8 cellular contexts compared by ENCODE assay signal in genomic region chr5:116572375-116573278, GRCh38. TPM values are rescaled to one million over a fixed set of nuclear protein-coding genes. Genes with fewer than 3 reads are reported as not detected.
A peak's percentile ranks its signal among the peaks of the same experiment; 100 is the strongest.
DNase-seq lines count a peak whose midpoint lies in the region; ATAC-seq, FAIRE-seq and TF ChIP-seq lines count a peak whose summit lies in the region.

No MANE protein-coding gene starts in this region.

- H3K79me2 ChIP-seq in PC-3 (ENCODE audit: low read length), result no peaks in the 10 kb centered on the region
- H3K79me2 ChIP-seq in neural cell (replicated peaks; ENCODE audit: insufficient read depth, low read length), result peaks cover 55% of the 10 kb centered on the region
- no peaks in the 10 kb centered on the region for H3K79me2 ChIP-seq in MM.1S (ENCODE audit: low read length)

- TF ChIP-seq CTCF in GM06990 (IDR thresholded peaks at IDR 0.05; ENCODE audit: insufficient read depth, low read length, poor library complexity, severe bottlenecking) (no peak), PC-3 (conservative IDR thresholded peaks at IDR 0.05; ENCODE audit: low read depth, low read length) (no peak), foreskin fibroblast (IDR thresholded peaks at IDR 0.05; ENCODE audit: low read depth, low read length) (no peak), neural cell (IDR thresholded peaks at IDR 0.05; ENCODE audit: poor library complexity, severe bottlenecking) (no peak), MM.1S (IDR thresholded peaks at IDR 0.05; ENCODE audit: low read length) (no peak)

- H3K27me3 ChIP-seq in GM06990 (replicated peaks; ENCODE audit: control insufficient read depth, insufficient read depth, low read length), result peaks cover 10% of the 10 kb centered on the region
- peaks cover 57% of the 10 kb centered on the region for H3K27me3 ChIP-seq in PC-3 (ENCODE audit: low read length)
- H3K27me3 ChIP-seq in neural cell (ENCODE audit: insufficient read depth, low read depth, low read length), result peaks cover 47% of the 10 kb centered on the region
- H3K27me3 ChIP-seq in MM.1S (replicated peaks; ENCODE audit: insufficient read depth, low read length), result peaks cover 17% of the 10 kb centered on the region

- TF ChIP-seq RAD21 in neural cell (conservative IDR thresholded peaks at IDR 0.05), result no peak

- H4K20me1 ChIP-seq in PC-3 (ENCODE audit: low read length) (no peaks in the 10 kb centered on the region), neural cell (ENCODE audit: insufficient read depth) (no peaks in the 10 kb centered on the region), MM.1S (ENCODE audit: insufficient read depth, low read length) (no peaks in the 10 kb centered on the region)

- H3K27ac ChIP-seq in PC-3 (ENCODE audit: low read length) (no peak overlapping the region), neural cell (ENCODE audit: low read length) (peak overlapping the region; percentile 52), MM.1S (ENCODE audit: low read length) (no peak overlapping the region)

- FAIRE-seq in urothelium cell line (lab: Jason Lieb, UNC), result no peak

- TF ChIP-seq EP300 in neural cell (conservative IDR thresholded peaks at IDR 0.05; ENCODE audit: poor library complexity, severe bottlenecking), result no peak

- H3K4me2 ChIP-seq in PC-3 (ENCODE audit: low read length) (peak overlapping the region; percentile 92), neural cell (ENCODE audit: low read length) (peak overlapping the region; percentile 54), MM.1S (ENCODE audit: low read depth, low read length) (no peak overlapping the region)

- H3K36me3 ChIP-seq in GM06990 (ENCODE audit: control insufficient read depth, insufficient read depth, low read length), result no peaks in the 10 kb centered on the region
- no peaks in the 10 kb centered on the region for H3K36me3 ChIP-seq in PC-3 (ENCODE audit: low read depth, low read length)
- no peaks in the 10 kb centered on the region for H3K36me3 ChIP-seq in neural cell (ENCODE audit: insufficient read depth, low read length)
- H3K36me3 ChIP-seq in MM.1S (replicated peaks; ENCODE audit: insufficient read depth, low read length), result no peaks in the 10 kb centered on the region

- H3K9me2 ChIP-seq in PC-3 (replicated peaks; ENCODE audit: low read length) (no peaks in the 10 kb centered on the region), neural cell (ENCODE audit: insufficient read depth, low read length) (no peaks in the 10 kb centered on the region), MM.1S (replicated peaks; ENCODE audit: insufficient read depth, low read length) (no peaks in the 10 kb centered on the region)

- ATAC-seq in PC-3 (peak; percentile 11; the same call in 1 of the 2 replicates), GM19324 (IDR thresholded peaks at IDR 0.05; ENCODE audit: low FRiP score, unreplicated experiment) (no peak)

- H3K4me3 ChIP-seq in GM06990 (replicated peaks; ENCODE audit: low read depth, low read length), result peak overlapping the region; percentile 7; the same call in 1 of the 2 replicates
- H3K4me3 ChIP-seq in PC-3 (ENCODE audit: low read length), result peak overlapping the region; percentile 68
- H3K4me3 ChIP-seq in foreskin fibroblast (ENCODE audit: low read depth in 1 of 2, low read length in 2 of 2), result peak overlapping the region; percentile 1 to 80
- peak overlapping the region; percentile 79 for H3K4me3 ChIP-seq in neural cell (ENCODE audit: low read length)
- H3K4me3 ChIP-seq in MM.1S (ENCODE audit: low read length), result no peak overlapping the region

- BruUV-seq in PC-3 (replicated peaks; lab: Mats Ljungman, UMichigan), result no TSS peak

- intact Hi-C loops in PC-3 (cut with micrococcal nuclease), result loop anchor here (5.0 kb wide), 1 partner anchor 435 kb away; no protein-coding TSS in a partner anchor

- H2AFZ ChIP-seq in PC-3 (ENCODE audit: low read length) (peak overlapping the region; percentile 69), neural cell (ENCODE audit: low read depth, low read length) (no peak overlapping the region), MM.1S (ENCODE audit: low read length) (no peak overlapping the region)

- H3K9ac ChIP-seq in PC-3 (ENCODE audit: low read length) (no peak overlapping the region), neural cell (ENCODE audit: low read length) (peak overlapping the region; percentile 59), MM.1S (ENCODE audit: low read length) (no peak overlapping the region)

- CTCF ChIA-PET in PC-3 (lab: Charles Lee), result no interaction called here

- POLR2A ChIA-PET in PC-3 (lab: Charles Lee; ENCODE audit: unreplicated experiment), result no interaction called here

- DNase-seq in GM06990 (ENCODE audit: extremely low read depth, insufficient read length), result peak; percentile 17
- no peak for DNase-seq in PC-3
- DNase-seq in foreskin fibroblast, result peak in 1 of 2 donors; percentile 30
- no peak for DNase-seq in MM.1S
- DNase-seq in urothelium cell line (ENCODE audit: low spot score), result no peak
- no peak for DNase-seq in SIG-M5 treated with dmso at 0.1 percent for 504 hours (lab: John Stamatoyannopoulos, UW; ENCODE audit: unreplicated experiment)

- H3K4me1 ChIP-seq in PC-3 (ENCODE audit: insufficient read depth, low read length) (peaks cover 11% of the 10 kb centered on the region; the same call in 1 of the 2 replicates), MM.1S (ENCODE audit: low read length) (peaks cover 8% of the 10 kb centered on the region; the same call in 1 of the 2 replicates)

- no peaks in the 10 kb centered on the region for H3F3A ChIP-seq in PC-3 (ENCODE audit: low read length, unreplicated experiment)
- H3F3A ChIP-seq in neural cell (ENCODE audit: insufficient read depth, low read length, poor library complexity, severe bottlenecking), result peaks cover 5% of the 10 kb centered on the region
- H3F3A ChIP-seq in MM.1S (ENCODE audit: insufficient read depth, low read length), result peaks cover 14% of the 10 kb centered on the region

- H3K9me3 ChIP-seq in PC-3 (ENCODE audit: low read length) (no peaks in the 10 kb centered on the region), neural cell (ENCODE audit: low read length) (no peaks in the 10 kb centered on the region), MM.1S (replicated peaks; ENCODE audit: insufficient read depth, low read length) (no peaks in the 10 kb centered on the region)

TF ChIP-seq in neural cell, 6 proteins besides CTCF, POLR2A, EP300 and RAD21:
- TF ChIP-seq, protein P1, sequence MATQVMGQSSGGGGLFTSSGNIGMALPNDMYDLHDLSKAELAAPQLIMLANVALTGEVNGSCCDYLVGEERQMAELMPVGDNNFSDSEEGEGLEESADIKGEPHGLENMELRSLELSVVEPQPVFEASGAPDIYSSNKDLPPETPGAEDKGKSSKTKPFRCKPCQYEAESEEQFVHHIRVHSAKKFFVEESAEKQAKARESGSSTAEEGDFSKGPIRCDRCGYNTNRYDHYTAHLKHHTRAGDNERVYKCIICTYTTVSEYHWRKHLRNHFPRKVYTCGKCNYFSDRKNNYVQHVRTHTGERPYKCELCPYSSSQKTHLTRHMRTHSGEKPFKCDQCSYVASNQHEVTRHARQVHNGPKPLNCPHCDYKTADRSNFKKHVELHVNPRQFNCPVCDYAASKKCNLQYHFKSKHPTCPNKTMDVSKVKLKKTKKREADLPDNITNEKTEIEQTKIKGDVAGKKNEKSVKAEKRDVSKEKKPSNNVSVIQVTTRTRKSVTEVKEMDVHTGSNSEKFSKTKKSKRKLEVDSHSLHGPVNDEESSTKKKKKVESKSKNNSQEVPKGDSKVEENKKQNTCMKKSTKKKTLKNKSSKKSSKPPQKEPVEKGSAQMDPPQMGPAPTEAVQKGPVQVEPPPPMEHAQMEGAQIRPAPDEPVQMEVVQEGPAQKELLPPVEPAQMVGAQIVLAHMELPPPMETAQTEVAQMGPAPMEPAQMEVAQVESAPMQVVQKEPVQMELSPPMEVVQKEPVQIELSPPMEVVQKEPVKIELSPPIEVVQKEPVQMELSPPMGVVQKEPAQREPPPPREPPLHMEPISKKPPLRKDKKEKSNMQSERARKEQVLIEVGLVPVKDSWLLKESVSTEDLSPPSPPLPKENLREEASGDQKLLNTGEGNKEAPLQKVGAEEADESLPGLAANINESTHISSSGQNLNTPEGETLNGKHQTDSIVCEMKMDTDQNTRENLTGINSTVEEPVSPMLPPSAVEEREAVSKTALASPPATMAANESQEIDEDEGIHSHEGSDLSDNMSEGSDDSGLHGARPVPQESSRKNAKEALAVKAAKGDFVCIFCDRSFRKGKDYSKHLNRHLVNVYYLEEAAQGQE (IDR thresholded peaks at IDR 0.05; ENCODE audit: borderline replicate concordance), result no peak
- TF ChIP-seq SMC3 (conservative IDR thresholded peaks at IDR 0.05; ENCODE audit: poor library complexity) (no peak), MXI1 (conservative IDR thresholded peaks at IDR 0.05; ENCODE audit: poor library complexity, severe bottlenecking) (peak; percentile 53), POLR2AphosphoS5 (IDR thresholded peaks at IDR 0.05) (peak; percentile 26), TAF1 (IDR thresholded peaks at IDR 0.05; ENCODE audit: low read depth) (no peak)

RNA-seq across cellular contexts. Expression of gene SEMA6A, which starts 2.0 kb away (rescaled TPM):
- not detected in 2 replicates for total RNA-seq in PC-3 (2014; rRNA removed)
- polyA plus RNA-seq in neural cell, result 6.5 and 6.6 TPM in 2 replicates
- polyA minus RNA-seq in neural cell, result 22.9 and 35.2 TPM in 2 replicates
